15 cellular contexts compared by ENCODE assay signal in the genomic region with DNA sequence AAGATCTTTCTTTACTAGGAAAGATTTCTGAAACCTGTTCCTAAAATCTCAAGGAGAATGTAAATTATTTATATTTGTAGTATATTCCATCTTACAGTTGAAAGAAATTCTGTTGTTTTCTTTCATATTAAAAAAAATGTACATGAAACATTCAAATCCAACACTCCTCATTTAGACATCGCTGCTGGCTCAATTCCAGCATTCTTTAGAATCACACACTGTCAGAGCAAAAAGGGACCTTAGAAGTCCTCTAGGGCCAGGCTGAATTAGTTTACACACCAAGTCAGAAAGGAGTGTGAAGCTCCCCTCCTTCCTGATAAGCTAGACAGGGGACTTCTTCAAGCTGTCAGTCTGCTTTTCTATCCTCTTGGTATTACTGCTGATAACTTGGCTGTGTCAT.
"Had no signal": no experiment of that assay in that cellular context is flagged by ENCODE, and none has a peak within 500 bp of the region (broad histone marks: within the 10 kb centered on the region; RNA-seq: fewer than 3 reads in every experiment).

No MANE protein-coding gene starts in this region.

- H3K27me3 ChIP-seq: esophagus muscularis mucosa, tibial artery had no signal

- ATAC-seq: activated CD8-positive, alpha-beta memory T cell treated with anti-CD3 and anti-CD28 coated beads, Interleukin-2, amount 10 ng/mL, durations not matched to agents 7 days and 5 days; activated T-helper 17 cell treated with anti-CD3 and anti-CD28 coated beads, Interleukin-2, amount 50 U/mL, for 72 hours; stimulated activated naive CD8-positive, alpha-beta T cell treated with anti-CD3 and anti-CD28 coated beads, Interleukin-15, Interleukin-2, amounts not matched to agents 100 U/mL and 50 U/mL, for 24 hours; WTC11 had no signal

- H3K9me3 ChIP-seq: esophagus muscularis mucosa, tibial artery had no signal

- H3K4me3 ChIP-seq: esophagus muscularis mucosa, tibial artery had no signal

- DNase-seq: activated CD4-positive, alpha-beta memory T cell treated with anti-CD3 and anti-CD28 coated beads for 36 hours; activated CD4-positive, alpha-beta T cell treated with anti-CD3 and anti-CD28 coated beads for 4 hours; activated CD8-positive, alpha-beta memory T cell treated with anti-CD3 and anti-CD28 coated beads, Interleukin-2, amount 10 ng/mL, durations not matched to agents 7 days and 5 days; activated naive CD4-positive, alpha-beta T cell; activated naive CD8-positive, alpha-beta T cell treated with anti-CD3 and anti-CD28 coated beads, Interleukin-2, amount 10 ng/mL, durations not matched to agents 7 days and 5 days; caudate nucleus; occipital lobe; stimulated activated naive CD8-positive, alpha-beta T cell treated with anti-CD3 and anti-CD28 coated beads, Interleukin-15, Interleukin-2, amounts not matched to agents 100 U/mL and 50 U/mL, for 24 hours; tibial artery had no signal

- H3K27ac ChIP-seq: esophagus muscularis mucosa, tibial artery had no signal

- H3K4me1 ChIP-seq: tibial artery had no signal

- FAIRE-seq: colon, endometrium, TTC549 had no signal
